Comparison of ENCODE assay signal across 8 cellular contexts in genomic region chr18:23283933-23284430, GRCh38.
DNase-seq lines count a peak whose midpoint lies in the region; ATAC-seq and TF ChIP-seq lines count a peak whose summit lies in the region.

No MANE protein-coding gene starts in this region.

- CTCF ChIA-PET in A673 (lab: Charles Lee): no interaction called here

- H3K79me2 ChIP-seq in neural progenitor cell (ENCODE audit: low read depth): no peaks in the 10 kb centered on the region

- intact Hi-C loops in A673 (cut with micrococcal nuclease; ENCODE audit: unreplicated experiment): no loop called here

- no peaks in the 10 kb centered on the region for H3K27me3 Mint-ChIP-seq in immature natural killer cell (ENCODE audit: low read depth in 3 of 3)
- peaks cover 4% of the 10 kb centered on the region for H3K27me3 Mint-ChIP-seq in neural progenitor cell (ENCODE audit: insufficient read depth, low read depth)

- peaks cover 28% of the 10 kb centered on the region for H3K4me1 ChIP-seq in neural progenitor cell
- H3K4me1 ChIP-seq in A673 (ENCODE audit: insufficient read depth, low read length, poor library complexity, severe bottlenecking): no peaks in the 10 kb centered on the region

- in situ Hi-C loops in SK-MEL-5 (cut with HindIII; ENCODE audit: low pct_unique_long_range_greater_than_20kb, low sequenced_read_pairs): no loop called here

- no TSS peak for BruUV-seq in A673 (replicated peaks; lab: Mats Ljungman, UMichigan)

- H3K36me3 ChIP-seq in neural progenitor cell (no peaks in the 10 kb centered on the region), A673 (ENCODE audit: insufficient read depth, low read length, poor library complexity, severe bottlenecking) (no peaks in the 10 kb centered on the region)

- peaks cover 0 to 3% (median 0%) of the 10 kb centered on the region in 3 donors for H3K36me3 Mint-ChIP-seq in immature natural killer cell
- H3K36me3 Mint-ChIP-seq in neural progenitor cell: no peaks in the 10 kb centered on the region

- H3K9me3 Mint-ChIP-seq in immature natural killer cell (no peaks in the 10 kb centered on the region), neural progenitor cell (no peaks in the 10 kb centered on the region)

- H3K9ac ChIP-seq in neural progenitor cell: no peak overlapping the region

- TF ChIP-seq CTCF in neural progenitor cell (IDR thresholded peaks at IDR 0.05) (no peak), A673 (conservative IDR thresholded peaks at IDR 0.05; ENCODE audit: low read depth, low read length) (no peak), GM20000 (IDR thresholded peaks at IDR 0.05; ENCODE audit: extremely low read depth, missing control alignments) (no peak)

- H3K27ac Mint-ChIP-seq in immature natural killer cell: peak overlapping the region in 5 of 6 donors; percentile 39 to 76 (median 56)
- no peak overlapping the region for H3K27ac Mint-ChIP-seq in neural progenitor cell

- H3K4me1 Mint-ChIP-seq in immature natural killer cell: peaks cover 6 to 16% of the 10 kb centered on the region in 2 donors
- peaks cover 59% of the 10 kb centered on the region for H3K4me1 Mint-ChIP-seq in neural progenitor cell

- H3K4me3 Mint-ChIP-seq in immature natural killer cell: no peak overlapping the region
- no peak overlapping the region for H3K4me3 Mint-ChIP-seq in neural progenitor cell

- H3K9me3 ChIP-seq in neural progenitor cell (ENCODE audit: low read depth): no peaks in the 10 kb centered on the region
- H3K9me3 ChIP-seq in A673 (ENCODE audit: low read depth, low read length, poor library complexity, severe bottlenecking): no peaks in the 10 kb centered on the region

- H2AFZ ChIP-seq in neural progenitor cell (replicated peaks): no peak overlapping the region

- no peak overlapping the region for H3K4me3 ChIP-seq in neural progenitor cell
- H3K4me3 ChIP-seq in A673 (ENCODE audit: low read depth, low read length, poor library complexity, severe bottlenecking): no peak overlapping the region

- POLR2A ChIA-PET in A673 (lab: Charles Lee; ENCODE audit: low non-redundant PET): no interaction called here

- no peak overlapping the region for H3K4me2 ChIP-seq in neural progenitor cell

- no peaks in the 10 kb centered on the region for H4K20me1 ChIP-seq in neural progenitor cell (ENCODE audit: low read depth)

- ATAC-seq in GM18868 (IDR thresholded peaks at IDR 0.05; ENCODE audit: unreplicated experiment): peak; percentile 90
- peak; percentile 69 for ATAC-seq in HG02852 (IDR thresholded peaks at IDR 0.05; ENCODE audit: unreplicated experiment)

- H3K27me3 ChIP-seq in neural progenitor cell (no peaks in the 10 kb centered on the region), A673 (replicated peaks; ENCODE audit: insufficient read depth, low read depth, low read length, poor library complexity) (no peaks in the 10 kb centered on the region)

- H3F3A ChIP-seq in neural progenitor cell (ENCODE audit: low read depth): no peaks in the 10 kb centered on the region

- DNase-seq in SK-MEL-5 (ENCODE audit: low read depth, low spot score): peak; percentile 73
- peak; percentile 35 to 54 (median 44) for DNase-seq in immature natural killer cell
- DNase-seq in neural progenitor cell (ENCODE audit: low spot score): no peak
- DNase-seq in A673 (ENCODE audit: low spot score): no peak
- DNase-seq in GM20000 (ENCODE audit: low spot score): no peak
- DNase-seq in AG20443 (ENCODE audit: low spot score): no peak

- H3K27ac ChIP-seq in neural progenitor cell: no peak overlapping the region
- H3K27ac ChIP-seq in A673 (ENCODE audit: low read depth, low read length, poor library complexity, severe bottlenecking): no peak overlapping the region

Comparison
In these comparisons a context has a peak if more than half of its experiments do, and no peak if none do; other contexts are left out.
1. DNase-seq: peak in SK-MEL-5 (single experiment) and immature natural killer cell (3 of 3); none in neural progenitor cell (single experiment), A673 (single experiment), GM20000 (single experiment) and AG20443 (single experiment).